Comparison of ENCODE assay signal across 2 cellular contexts in genomic region chr5:122183795-122184185, GRCh38.
TF ChIP-seq lines count a peak whose summit lies in the region.

No MANE protein-coding gene starts in this region.

TF ChIP-seq in GM23338, 12 proteins besides CTCF, POLR2A, EP300 and RAD21:
- TF ChIP-seq EZH2phosphoT487 (IDR thresholded peaks at IDR 0.05; ENCODE audit: unreplicated experiment) (no peak), ZNF462 (CRISPR knock-in tag; IDR thresholded peaks at IDR 0.05) (no peak), ZNF331 (CRISPR knock-in tag; IDR thresholded peaks at IDR 0.05; ENCODE audit: low read depth) (no peak), ETS1 (IDR thresholded peaks at IDR 0.05) (no peak), STAT1 (IDR thresholded peaks at IDR 0.05; ENCODE audit: unreplicated experiment) (no peak), REST (IDR thresholded peaks at IDR 0.05; ENCODE audit: unreplicated experiment) (no peak), NANOG (IDR thresholded peaks at IDR 0.05; ENCODE audit: borderline replicate concordance) (no peak), CREB1 (CRISPR knock-in tag; IDR thresholded peaks at IDR 0.05; ENCODE audit: low read depth) (no peak), EZH2 (IDR thresholded peaks at IDR 0.05; ENCODE audit: low read depth, unreplicated experiment) (no peak), ZNF114 (CRISPR knock-in tag; IDR thresholded peaks at IDR 0.05) (no peak), JUNB (IDR thresholded peaks at IDR 0.05; ENCODE audit: unreplicated experiment) (no peak), POLR2AphosphoS5 (IDR thresholded peaks at IDR 0.05; ENCODE audit: low read depth) (no peak)

TF ChIP-seq in K562, 482 proteins besides CTCF, POLR2A, EP300 and RAD21:
- TF ChIP-seq ZKSCAN1 (IDR thresholded peaks at IDR 0.05; ENCODE audit: low read depth, low read length) (no peak), HMG20A (CRISPR knock-in tag; conservative IDR thresholded peaks at IDR 0.05) (no peak), PTRF (tag; IDR thresholded peaks at IDR 0.05) (no peak), ZNF398 (CRISPR knock-in tag; IDR thresholded peaks at IDR 0.05) (no peak), NFATC3 (IDR thresholded peaks at IDR 0.05) (no peak), HNRNPL (IDR thresholded peaks at IDR 0.05; ENCODE audit: low read depth, low read length) (no peak), ZNF140 (CRISPR knock-in tag; IDR thresholded peaks at IDR 0.05) (no peak)
